Comparison of ENCODE assay signal across 1 cellular context in the genomic region with DNA sequence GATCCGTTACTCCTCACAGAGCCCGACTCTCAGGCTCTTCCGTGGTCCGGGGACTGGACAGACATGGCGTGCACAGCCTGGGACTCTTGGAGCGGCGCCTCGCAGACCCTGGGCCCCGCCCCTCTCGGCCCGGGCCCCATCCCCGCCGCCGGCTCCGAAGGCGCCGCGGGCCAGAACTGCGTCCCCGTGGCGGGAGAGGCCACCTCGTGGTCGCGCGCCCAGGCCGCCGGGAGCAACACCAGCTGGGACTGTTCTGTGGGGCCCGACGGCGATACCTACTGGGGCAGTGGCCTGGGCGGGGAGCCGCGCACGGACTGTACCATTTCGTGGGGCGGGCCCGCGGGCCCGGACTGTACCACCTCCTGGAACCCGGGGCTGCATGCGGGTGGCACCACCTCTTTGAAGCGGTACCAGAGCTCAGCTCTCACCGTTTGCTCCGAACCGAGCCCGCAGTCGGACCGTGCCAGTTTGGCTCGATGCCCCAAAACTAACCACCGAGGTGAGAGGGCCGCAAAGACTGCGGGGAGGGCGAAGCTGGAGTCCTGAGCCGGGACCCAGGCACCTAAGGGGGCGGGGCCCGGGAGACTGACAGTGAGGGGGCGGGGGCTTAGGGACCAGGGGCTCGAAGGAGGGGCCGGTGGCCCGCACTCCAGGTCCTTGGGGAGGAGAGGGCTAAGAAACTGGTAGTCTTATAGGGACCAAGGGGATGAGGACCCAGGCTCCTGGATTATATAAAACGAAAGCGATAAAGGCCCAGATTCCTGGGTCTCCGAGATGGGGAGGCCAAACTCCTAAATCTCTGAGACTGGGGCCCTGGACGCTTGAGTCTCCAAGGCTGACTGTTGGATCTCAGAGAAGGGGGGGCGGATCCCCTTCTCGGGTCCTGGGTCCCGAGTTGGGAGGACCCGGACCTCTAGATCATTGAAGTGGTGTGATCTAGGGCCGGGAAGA.
A peak's percentile ranks its signal among the peaks of the same experiment; 100 is the strongest.
TF ChIP-seq lines count a peak whose summit lies in the region.

No MANE protein-coding gene starts in this region.

TF ChIP-seq in HEK293, 187 proteins besides CTCF, POLR2A, EP300 and RAD21 (continued from another document and continues in another):
- TF ChIP-seq HOXA7 (CRISPR knock-in tag; IDR thresholded peaks at IDR 0.05; ENCODE audit: borderline replicate concordance) (no peak; the same call in 1 of the 2 replicates), ZNF324 (tag by site-specific recombination; IDR thresholded peaks at IDR 0.05) (peak; percentile 97), ZNF266 (tag by site-specific recombination; IDR thresholded peaks at IDR 0.05; ENCODE audit: low read depth) (no peak), ZNF530 (tag by site-specific recombination; IDR thresholded peaks at IDR 0.05; ENCODE audit: low read depth) (no peak), SETDB1 (IDR thresholded peaks at IDR 0.05; ENCODE audit: insufficient read length, low read length) (no peak), ZNF529 (tag by site-specific recombination; IDR thresholded peaks at IDR 0.05; ENCODE audit: insufficient replicate concordance) (no peak), ZSCAN30 (tag by site-specific recombination; IDR thresholded peaks at IDR 0.05) (peak; percentile 99), KLF7 (tag by site-specific recombination; IDR thresholded peaks at IDR 0.05; ENCODE audit: borderline replicate concordance) (peak; percentile 99), ZNF416 (tag by site-specific recombination; IDR thresholded peaks at IDR 0.05) (no peak), ZNF548 (tag by site-specific recombination; IDR thresholded peaks at IDR 0.05) (no peak), GLI2 (tag by site-specific recombination; IDR thresholded peaks at IDR 0.05; ENCODE audit: borderline replicate concordance, low read depth) (no peak; the same call in 1 of the 2 replicates), ZBTB8A (tag by site-specific recombination; IDR thresholded peaks at IDR 0.05) (peak; percentile 78), ZNF274 (IDR thresholded peaks at IDR 0.05; ENCODE audit: low read length) (no peak), ZNF274 (tag by site-specific recombination; IDR thresholded peaks at IDR 0.05; ENCODE audit: borderline replicate concordance) (no peak), ZNF747 (tag by site-specific recombination; IDR thresholded peaks at IDR 0.05) (no peak), ZNF843 (tag by site-specific recombination; IDR thresholded peaks at IDR 0.05) (peak; percentile 89), ZNF571 (tag by site-specific recombination; IDR thresholded peaks at IDR 0.05) (no peak), ZNF311 (tag by site-specific recombination; IDR thresholded peaks at IDR 0.05; ENCODE audit: borderline replicate concordance) (no peak), ZNF174 (tag by site-specific recombination; IDR thresholded peaks at IDR 0.05) (no peak), KLF1 (tag by site-specific recombination; IDR thresholded peaks at IDR 0.05) (peak; percentile 95), GFI1B (tag by site-specific recombination; IDR thresholded peaks at IDR 0.05) (no peak; the same call in 1 of the 2 replicates), ZNF629 (tag by site-specific recombination; IDR thresholded peaks at IDR 0.05) (peak; percentile 90), ZFP69B (tag by site-specific recombination; IDR thresholded peaks at IDR 0.05) (peak; percentile 100), KLF16 (tag by site-specific recombination; IDR thresholded peaks at IDR 0.05) (peak; percentile 100), RBAK (tag by site-specific recombination; IDR thresholded peaks at IDR 0.05) (no peak), ZNF354C (tag by site-specific recombination; IDR thresholded peaks at IDR 0.05; ENCODE audit: borderline replicate concordance, low read depth) (no peak), WT1 (tag by site-specific recombination; IDR thresholded peaks at IDR 0.05) (peak; percentile 82), ZNF112 (tag by site-specific recombination; IDR thresholded peaks at IDR 0.05) (no peak), MZF1 (tag by site-specific recombination; IDR thresholded peaks at IDR 0.05; ENCODE audit: borderline replicate concordance) (no peak; the same call in 1 of the 2 replicates), ZNF404 (tag by site-specific recombination; IDR thresholded peaks at IDR 0.05) (no peak), ZNF133 (tag by site-specific recombination; IDR thresholded peaks at IDR 0.05) (no peak), EGR2 (tag by site-specific recombination; IDR thresholded peaks at IDR 0.05; ENCODE audit: low read depth) (peak; percentile 72), ZNF302 (tag by site-specific recombination; IDR thresholded peaks at IDR 0.05; ENCODE audit: low read depth) (no peak), MYNN (tag by site-specific recombination; IDR thresholded peaks at IDR 0.05; ENCODE audit: borderline replicate concordance) (peak; percentile 27; the same call in 1 of the 2 replicates), TRIM28 (IDR thresholded peaks at IDR 0.05; ENCODE audit: borderline replicate concordance, low read length) (no peak), ZNF202 (tag by site-specific recombination; IDR thresholded peaks at IDR 0.05; ENCODE audit: borderline replicate concordance) (no peak), ZNF157 (tag by site-specific recombination; IDR thresholded peaks at IDR 0.05) (no peak), ZNF426 (tag by site-specific recombination; IDR thresholded peaks at IDR 0.05) (no peak), KLF10 (tag by site-specific recombination; IDR thresholded peaks at IDR 0.05) (peak; percentile 93)
- TF ChIP-seq, protein P1, sequence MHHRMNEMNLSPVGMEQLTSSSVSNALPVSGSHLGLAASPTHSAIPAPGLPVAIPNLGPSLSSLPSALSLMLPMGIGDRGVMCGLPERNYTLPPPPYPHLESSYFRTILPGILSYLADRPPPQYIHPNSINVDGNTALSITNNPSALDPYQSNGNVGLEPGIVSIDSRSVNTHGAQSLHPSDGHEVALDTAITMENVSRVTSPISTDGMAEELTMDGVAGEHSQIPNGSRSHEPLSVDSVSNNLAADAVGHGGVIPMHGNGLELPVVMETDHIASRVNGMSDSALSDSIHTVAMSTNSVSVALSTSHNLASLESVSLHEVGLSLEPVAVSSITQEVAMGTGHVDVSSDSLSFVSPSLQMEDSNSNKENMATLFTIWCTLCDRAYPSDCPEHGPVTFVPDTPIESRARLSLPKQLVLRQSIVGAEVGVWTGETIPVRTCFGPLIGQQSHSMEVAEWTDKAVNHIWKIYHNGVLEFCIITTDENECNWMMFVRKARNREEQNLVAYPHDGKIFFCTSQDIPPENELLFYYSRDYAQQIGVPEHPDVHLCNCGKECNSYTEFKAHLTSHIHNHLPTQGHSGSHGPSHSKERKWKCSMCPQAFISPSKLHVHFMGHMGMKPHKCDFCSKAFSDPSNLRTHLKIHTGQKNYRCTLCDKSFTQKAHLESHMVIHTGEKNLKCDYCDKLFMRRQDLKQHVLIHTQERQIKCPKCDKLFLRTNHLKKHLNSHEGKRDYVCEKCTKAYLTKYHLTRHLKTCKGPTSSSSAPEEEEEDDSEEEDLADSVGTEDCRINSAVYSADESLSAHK (tag by site-specific recombination; IDR thresholded peaks at IDR 0.05): peak; percentile 83
- TF ChIP-seq, protein P2, sequence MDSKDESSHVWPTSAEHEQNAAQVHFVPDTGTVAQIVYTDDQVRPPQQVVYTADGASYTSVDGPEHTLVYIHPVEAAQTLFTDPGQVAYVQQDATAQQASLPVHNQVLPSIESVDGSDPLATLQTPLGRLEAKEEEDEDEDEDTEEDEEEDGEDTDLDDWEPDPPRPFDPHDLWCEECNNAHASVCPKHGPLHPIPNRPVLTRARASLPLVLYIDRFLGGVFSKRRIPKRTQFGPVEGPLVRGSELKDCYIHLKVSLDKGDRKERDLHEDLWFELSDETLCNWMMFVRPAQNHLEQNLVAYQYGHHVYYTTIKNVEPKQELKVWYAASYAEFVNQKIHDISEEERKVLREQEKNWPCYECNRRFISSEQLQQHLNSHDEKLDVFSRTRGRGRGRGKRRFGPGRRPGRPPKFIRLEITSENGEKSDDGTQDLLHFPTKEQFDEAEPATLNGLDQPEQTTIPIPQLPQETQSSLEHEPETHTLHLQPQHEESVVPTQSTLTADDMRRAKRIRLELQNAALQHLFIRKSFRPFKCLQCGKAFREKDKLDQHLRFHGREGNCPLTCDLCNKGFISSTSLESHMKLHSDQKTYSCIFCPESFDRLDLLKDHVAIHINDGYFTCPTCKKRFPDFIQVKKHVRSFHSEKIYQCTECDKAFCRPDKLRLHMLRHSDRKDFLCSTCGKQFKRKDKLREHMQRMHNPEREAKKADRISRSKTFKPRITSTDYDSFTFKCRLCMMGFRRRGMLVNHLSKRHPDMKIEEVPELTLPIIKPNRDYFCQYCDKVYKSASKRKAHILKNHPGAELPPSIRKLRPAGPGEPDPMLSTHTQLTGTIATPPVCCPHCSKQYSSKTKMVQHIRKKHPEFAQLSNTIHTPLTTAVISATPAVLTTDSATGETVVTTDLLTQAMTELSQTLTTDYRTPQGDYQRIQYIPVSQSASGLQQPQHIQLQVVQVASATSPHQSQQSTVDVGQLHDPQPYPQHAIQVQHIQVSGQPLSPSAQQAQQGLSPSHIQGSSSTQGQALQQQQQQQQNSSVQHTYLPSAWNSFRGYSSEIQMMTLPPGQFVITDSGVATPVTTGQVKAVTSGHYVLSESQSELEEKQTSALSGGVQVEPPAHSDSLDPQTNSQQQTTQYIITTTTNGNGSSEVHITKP (tag by site-specific recombination; IDR thresholded peaks at IDR 0.05): peak; percentile 100
- TF ChIP-seq, protein P3, sequence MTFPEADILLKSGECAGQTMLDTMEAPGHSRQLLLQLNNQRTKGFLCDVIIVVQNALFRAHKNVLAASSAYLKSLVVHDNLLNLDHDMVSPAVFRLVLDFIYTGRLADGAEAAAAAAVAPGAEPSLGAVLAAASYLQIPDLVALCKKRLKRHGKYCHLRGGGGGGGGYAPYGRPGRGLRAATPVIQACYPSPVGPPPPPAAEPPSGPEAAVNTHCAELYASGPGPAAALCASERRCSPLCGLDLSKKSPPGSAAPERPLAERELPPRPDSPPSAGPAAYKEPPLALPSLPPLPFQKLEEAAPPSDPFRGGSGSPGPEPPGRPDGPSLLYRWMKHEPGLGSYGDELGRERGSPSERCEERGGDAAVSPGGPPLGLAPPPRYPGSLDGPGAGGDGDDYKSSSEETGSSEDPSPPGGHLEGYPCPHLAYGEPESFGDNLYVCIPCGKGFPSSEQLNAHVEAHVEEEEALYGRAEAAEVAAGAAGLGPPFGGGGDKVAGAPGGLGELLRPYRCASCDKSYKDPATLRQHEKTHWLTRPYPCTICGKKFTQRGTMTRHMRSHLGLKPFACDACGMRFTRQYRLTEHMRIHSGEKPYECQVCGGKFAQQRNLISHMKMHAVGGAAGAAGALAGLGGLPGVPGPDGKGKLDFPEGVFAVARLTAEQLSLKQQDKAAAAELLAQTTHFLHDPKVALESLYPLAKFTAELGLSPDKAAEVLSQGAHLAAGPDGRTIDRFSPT (tag by site-specific recombination; IDR thresholded peaks at IDR 0.05): peak; percentile 99
- TF ChIP-seq, protein P4, sequence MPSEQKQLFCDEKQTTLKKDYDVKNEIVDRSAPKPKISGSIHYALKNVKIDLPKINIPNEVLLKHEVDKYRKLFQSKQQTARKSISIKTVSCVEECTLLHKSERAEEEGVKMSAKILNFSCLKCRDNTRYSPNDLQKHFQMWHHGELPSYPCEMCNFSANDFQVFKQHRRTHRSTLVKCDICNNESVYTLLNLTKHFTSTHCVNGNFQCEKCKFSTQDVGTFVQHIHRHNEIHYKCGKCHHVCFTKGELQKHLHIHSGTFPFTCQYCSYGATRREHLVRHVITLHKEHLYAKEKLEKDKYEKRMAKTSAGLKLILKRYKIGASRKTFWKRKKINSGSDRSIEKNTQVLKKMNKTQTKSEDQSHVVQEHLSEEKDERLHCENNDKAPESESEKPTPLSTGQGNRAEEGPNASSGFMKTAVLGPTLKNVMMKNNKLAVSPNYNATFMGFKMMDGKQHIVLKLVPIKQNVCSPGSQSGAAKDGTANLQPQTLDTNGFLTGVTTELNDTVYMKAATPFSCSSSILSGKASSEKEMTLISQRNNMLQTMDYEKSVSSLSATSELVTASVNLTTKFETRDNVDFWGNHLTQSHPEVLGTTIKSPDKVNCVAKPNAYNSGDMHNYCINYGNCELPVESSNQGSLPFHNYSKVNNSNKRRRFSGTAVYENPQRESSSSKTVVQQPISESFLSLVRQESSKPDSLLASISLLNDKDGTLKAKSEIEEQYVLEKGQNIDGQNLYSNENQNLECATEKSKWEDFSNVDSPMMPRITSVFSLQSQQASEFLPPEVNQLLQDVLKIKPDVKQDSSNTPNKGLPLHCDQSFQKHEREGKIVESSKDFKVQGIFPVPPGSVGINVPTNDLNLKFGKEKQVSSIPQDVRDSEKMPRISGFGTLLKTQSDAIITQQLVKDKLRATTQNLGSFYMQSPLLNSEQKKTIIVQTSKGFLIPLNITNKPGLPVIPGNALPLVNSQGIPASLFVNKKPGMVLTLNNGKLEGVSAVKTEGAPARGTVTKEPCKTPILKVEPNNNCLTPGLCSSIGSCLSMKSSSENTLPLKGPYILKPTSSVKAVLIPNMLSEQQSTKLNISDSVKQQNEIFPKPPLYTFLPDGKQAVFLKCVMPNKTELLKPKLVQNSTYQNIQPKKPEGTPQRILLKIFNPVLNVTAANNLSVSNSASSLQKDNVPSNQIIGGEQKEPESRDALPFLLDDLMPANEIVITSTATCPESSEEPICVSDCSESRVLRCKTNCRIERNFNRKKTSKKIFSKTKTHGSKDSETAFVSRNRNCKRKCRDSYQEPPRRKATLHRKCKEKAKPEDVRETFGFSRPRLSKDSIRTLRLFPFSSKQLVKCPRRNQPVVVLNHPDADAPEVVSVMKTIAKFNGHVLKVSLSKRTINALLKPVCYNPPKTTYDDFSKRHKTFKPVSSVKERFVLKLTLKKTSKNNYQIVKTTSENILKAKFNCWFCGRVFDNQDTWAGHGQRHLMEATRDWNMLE (tag by site-specific recombination; conservative IDR thresholded peaks at IDR 0.05; ENCODE audit: low read depth): peak; percentile 48
- TF ChIP-seq, protein P5, sequence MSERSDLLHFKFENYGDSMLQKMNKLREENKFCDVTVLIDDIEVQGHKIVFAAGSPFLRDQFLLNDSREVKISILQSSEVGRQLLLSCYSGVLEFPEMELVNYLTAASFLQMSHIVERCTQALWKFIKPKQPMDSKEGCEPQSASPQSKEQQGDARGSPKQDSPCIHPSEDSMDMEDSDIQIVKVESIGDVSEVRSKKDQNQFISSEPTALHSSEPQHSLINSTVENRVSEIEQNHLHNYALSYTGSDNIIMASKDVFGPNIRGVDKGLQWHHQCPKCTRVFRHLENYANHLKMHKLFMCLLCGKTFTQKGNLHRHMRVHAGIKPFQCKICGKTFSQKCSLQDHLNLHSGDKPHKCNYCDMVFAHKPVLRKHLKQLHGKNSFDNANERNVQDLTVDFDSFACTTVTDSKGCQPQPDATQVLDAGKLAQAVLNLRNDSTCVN (tag by site-specific recombination; optimal IDR thresholded peaks at IDR 0.05): peak; percentile 100
- TF ChIP-seq, protein P6, sequence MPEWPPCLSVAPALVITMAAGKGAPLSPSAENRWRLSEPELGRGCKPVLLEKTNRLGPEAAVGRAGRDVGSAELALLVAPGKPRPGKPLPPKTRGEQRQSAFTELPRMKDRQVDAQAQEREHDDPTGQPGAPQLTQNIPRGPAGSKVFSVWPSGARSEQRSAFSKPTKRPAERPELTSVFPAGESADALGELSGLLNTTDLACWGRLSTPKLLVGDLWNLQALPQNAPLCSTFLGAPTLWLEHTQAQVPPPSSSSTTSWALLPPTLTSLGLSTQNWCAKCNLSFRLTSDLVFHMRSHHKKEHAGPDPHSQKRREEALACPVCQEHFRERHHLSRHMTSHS (tag by site-specific recombination; IDR thresholded peaks at IDR 0.05): no peak
